ENCODE assay signal across 1 cellular context in the genomic region with DNA sequence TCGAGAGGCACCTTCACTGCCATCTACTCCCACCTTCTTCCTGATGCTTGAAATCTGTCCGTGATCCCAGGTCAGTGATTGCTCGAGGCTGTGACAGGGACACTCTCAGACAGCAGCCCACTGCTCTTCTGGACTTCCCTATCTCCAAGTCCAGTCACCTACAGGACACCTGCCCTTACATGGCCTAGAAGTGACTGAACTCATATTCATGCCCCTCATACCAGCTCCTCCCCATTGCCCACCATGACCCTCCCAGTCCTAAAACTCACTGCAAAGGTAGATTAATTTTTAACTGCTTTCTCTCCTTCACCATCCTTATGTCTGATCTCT.
TF ChIP-seq lines count a peak whose summit lies in the region.

No MANE protein-coding gene starts in this region.

TF ChIP-seq in HepG2, 621 proteins besides CTCF, POLR2A, EP300 and RAD21:
- TF ChIP-seq HOXA3 (CRISPR knock-in tag; IDR thresholded peaks at IDR 0.05) = 0 out of 2 replicates have a peak, but pooled peaks have one; percentile 12
- no peak for TF ChIP-seq ZNF441 (CRISPR knock-in tag; IDR thresholded peaks at IDR 0.05; ENCODE audit: borderline replicate concordance)
- TF ChIP-seq SALL1 (CRISPR knock-in tag; IDR thresholded peaks at IDR 0.05) = 0 out of 2 replicates have a peak, but pooled peaks have one; percentile 32
- TF ChIP-seq MBD4 (IDR thresholded peaks at IDR 0.05; ENCODE audit: borderline replicate concordance, low read length) = no peak
- TF ChIP-seq ZNF761 (CRISPR knock-in tag; conservative IDR thresholded peaks at IDR 0.05) = no peak
- TF ChIP-seq, protein P1, sequence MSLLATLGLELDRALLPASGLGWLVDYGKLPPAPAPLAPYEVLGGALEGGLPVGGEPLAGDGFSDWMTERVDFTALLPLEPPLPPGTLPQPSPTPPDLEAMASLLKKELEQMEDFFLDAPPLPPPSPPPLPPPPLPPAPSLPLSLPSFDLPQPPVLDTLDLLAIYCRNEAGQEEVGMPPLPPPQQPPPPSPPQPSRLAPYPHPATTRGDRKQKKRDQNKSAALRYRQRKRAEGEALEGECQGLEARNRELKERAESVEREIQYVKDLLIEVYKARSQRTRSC (CRISPR knock-in tag; IDR thresholded peaks at IDR 0.05; ENCODE audit: low read depth) = no peak
- no peak for TF ChIP-seq ZNF839 (CRISPR knock-in tag; IDR thresholded peaks at IDR 0.05; ENCODE audit: borderline replicate concordance)
- no peak for TF ChIP-seq ZNF232 (CRISPR knock-in tag; IDR thresholded peaks at IDR 0.05; ENCODE audit: borderline replicate concordance)
- TF ChIP-seq TRIM24 (CRISPR knock-in tag; IDR thresholded peaks at IDR 0.05) = no peak
- TF ChIP-seq RFXAP (CRISPR knock-in tag; IDR thresholded peaks at IDR 0.05; ENCODE audit: borderline replicate concordance) = peak; percentile 47; the same call in 1 of the 2 replicates
- TF ChIP-seq, protein P2, sequence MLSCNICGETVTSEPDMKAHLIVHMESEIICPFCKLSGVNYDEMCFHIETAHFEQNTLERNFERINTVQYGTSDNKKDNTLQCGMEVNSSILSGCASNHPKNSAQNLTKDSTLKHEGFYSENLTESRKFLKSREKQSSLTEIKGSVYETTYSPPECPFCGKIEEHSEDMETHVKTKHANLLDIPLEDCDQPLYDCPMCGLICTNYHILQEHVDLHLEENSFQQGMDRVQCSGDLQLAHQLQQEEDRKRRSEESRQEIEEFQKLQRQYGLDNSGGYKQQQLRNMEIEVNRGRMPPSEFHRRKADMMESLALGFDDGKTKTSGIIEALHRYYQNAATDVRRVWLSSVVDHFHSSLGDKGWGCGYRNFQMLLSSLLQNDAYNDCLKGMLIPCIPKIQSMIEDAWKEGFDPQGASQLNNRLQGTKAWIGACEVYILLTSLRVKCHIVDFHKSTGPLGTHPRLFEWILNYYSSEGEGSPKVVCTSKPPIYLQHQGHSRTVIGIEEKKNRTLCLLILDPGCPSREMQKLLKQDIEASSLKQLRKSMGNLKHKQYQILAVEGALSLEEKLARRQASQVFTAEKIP (CRISPR knock-in tag; IDR thresholded peaks at IDR 0.05; ENCODE audit: borderline replicate concordance) = no peak
- TF ChIP-seq RARA (CRISPR knock-in tag; IDR thresholded peaks at IDR 0.05) = no peak
- TF ChIP-seq ETV5 (CRISPR knock-in tag; IDR thresholded peaks at IDR 0.05; ENCODE audit: borderline replicate concordance) = no peak
- no peak for TF ChIP-seq ZNF510 (CRISPR knock-in tag; IDR thresholded peaks at IDR 0.05; ENCODE audit: low read depth)
- TF ChIP-seq SP2 (CRISPR knock-in tag; IDR thresholded peaks at IDR 0.05) = no peak
- TF ChIP-seq, protein P3, sequence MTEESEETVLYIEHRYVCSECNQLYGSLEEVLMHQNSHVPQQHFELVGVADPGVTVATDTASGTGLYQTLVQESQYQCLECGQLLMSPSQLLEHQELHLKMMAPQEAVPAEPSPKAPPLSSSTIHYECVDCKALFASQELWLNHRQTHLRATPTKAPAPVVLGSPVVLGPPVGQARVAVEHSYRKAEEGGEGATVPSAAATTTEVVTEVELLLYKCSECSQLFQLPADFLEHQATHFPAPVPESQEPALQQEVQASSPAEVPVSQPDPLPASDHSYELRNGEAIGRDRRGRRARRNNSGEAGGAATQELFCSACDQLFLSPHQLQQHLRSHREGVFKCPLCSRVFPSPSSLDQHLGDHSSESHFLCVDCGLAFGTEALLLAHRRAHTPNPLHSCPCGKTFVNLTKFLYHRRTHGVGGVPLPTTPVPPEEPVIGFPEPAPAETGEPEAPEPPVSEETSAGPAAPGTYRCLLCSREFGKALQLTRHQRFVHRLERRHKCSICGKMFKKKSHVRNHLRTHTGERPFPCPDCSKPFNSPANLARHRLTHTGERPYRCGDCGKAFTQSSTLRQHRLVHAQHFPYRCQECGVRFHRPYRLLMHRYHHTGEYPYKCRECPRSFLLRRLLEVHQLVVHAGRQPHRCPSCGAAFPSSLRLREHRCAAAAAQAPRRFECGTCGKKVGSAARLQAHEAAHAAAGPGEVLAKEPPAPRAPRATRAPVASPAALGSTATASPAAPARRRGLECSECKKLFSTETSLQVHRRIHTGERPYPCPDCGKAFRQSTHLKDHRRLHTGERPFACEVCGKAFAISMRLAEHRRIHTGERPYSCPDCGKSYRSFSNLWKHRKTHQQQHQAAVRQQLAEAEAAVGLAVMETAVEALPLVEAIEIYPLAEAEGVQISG (CRISPR knock-in tag; IDR thresholded peaks at IDR 0.05) = 0 out of 2 replicates have a peak, but pooled peaks have one; percentile 9
- no peak for TF ChIP-seq CREM (IDR thresholded peaks at IDR 0.05)
- no peak for TF ChIP-seq CREM (CRISPR knock-in tag; IDR thresholded peaks at IDR 0.05)
- TF ChIP-seq, protein P4, sequence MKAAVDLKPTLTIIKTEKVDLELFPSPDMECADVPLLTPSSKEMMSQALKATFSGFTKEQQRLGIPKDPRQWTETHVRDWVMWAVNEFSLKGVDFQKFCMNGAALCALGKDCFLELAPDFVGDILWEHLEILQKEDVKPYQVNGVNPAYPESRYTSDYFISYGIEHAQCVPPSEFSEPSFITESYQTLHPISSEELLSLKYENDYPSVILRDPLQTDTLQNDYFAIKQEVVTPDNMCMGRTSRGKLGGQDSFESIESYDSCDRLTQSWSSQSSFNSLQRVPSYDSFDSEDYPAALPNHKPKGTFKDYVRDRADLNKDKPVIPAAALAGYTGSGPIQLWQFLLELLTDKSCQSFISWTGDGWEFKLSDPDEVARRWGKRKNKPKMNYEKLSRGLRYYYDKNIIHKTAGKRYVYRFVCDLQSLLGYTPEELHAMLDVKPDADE (CRISPR knock-in tag; IDR thresholded peaks at IDR 0.05) = no peak
- TF ChIP-seq ZNF251 (CRISPR knock-in tag; IDR thresholded peaks at IDR 0.05) = no peak
- no peak for TF ChIP-seq ZEB1 (IDR thresholded peaks at IDR 0.05; ENCODE audit: insufficient replicate concordance, low read depth)
- no peak for TF ChIP-seq ZNF83 (CRISPR knock-in tag; IDR thresholded peaks at IDR 0.05; ENCODE audit: borderline replicate concordance)
- TF ChIP-seq, protein P5, sequence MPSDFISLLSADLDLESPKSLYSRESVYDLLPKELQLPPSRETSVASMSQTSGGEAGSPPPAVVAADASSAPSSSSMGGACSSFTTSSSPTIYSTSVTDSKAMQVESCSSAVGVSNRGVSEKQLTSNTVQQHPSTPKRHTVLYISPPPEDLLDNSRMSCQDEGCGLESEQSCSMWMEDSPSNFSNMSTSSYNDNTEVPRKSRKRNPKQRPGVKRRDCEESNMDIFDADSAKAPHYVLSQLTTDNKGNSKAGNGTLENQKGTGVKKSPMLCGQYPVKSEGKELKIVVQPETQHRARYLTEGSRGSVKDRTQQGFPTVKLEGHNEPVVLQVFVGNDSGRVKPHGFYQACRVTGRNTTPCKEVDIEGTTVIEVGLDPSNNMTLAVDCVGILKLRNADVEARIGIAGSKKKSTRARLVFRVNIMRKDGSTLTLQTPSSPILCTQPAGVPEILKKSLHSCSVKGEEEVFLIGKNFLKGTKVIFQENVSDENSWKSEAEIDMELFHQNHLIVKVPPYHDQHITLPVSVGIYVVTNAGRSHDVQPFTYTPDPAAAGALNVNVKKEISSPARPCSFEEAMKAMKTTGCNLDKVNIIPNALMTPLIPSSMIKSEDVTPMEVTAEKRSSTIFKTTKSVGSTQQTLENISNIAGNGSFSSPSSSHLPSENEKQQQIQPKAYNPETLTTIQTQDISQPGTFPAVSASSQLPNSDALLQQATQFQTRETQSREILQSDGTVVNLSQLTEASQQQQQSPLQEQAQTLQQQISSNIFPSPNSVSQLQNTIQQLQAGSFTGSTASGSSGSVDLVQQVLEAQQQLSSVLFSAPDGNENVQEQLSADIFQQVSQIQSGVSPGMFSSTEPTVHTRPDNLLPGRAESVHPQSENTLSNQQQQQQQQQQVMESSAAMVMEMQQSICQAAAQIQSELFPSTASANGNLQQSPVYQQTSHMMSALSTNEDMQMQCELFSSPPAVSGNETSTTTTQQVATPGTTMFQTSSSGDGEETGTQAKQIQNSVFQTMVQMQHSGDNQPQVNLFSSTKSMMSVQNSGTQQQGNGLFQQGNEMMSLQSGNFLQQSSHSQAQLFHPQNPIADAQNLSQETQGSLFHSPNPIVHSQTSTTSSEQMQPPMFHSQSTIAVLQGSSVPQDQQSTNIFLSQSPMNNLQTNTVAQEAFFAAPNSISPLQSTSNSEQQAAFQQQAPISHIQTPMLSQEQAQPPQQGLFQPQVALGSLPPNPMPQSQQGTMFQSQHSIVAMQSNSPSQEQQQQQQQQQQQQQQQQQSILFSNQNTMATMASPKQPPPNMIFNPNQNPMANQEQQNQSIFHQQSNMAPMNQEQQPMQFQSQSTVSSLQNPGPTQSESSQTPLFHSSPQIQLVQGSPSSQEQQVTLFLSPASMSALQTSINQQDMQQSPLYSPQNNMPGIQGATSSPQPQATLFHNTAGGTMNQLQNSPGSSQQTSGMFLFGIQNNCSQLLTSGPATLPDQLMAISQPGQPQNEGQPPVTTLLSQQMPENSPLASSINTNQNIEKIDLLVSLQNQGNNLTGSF (CRISPR knock-in tag; IDR thresholded peaks at IDR 0.05) = 0 out of 2 replicates have a peak, but pooled peaks have one; percentile 35
- no peak for TF ChIP-seq PLRG1 (conservative IDR thresholded peaks at IDR 0.05)
- no peak for TF ChIP-seq NFE2L2 (IDR thresholded peaks at IDR 0.05; ENCODE audit: low read length)
- 0 out of 2 replicates have a peak, but pooled peaks have one; percentile 39 for TF ChIP-seq ZFX (CRISPR knock-in tag; IDR thresholded peaks at IDR 0.05; ENCODE audit: low read depth)
- TF ChIP-seq RXRB (CRISPR knock-in tag; IDR thresholded peaks at IDR 0.05; ENCODE audit: borderline replicate concordance) = 0 out of 2 replicates have a peak, but pooled peaks have one; percentile 12
- no peak for TF ChIP-seq SRY (CRISPR knock-in tag; IDR thresholded peaks at IDR 0.05)
- TF ChIP-seq, protein P6, sequence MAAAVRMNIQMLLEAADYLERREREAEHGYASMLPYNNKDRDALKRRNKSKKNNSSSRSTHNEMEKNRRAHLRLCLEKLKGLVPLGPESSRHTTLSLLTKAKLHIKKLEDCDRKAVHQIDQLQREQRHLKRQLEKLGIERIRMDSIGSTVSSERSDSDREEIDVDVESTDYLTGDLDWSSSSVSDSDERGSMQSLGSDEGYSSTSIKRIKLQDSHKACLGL (CRISPR knock-in tag; IDR thresholded peaks at IDR 0.05) = no peak
- TF ChIP-seq, protein P7, sequence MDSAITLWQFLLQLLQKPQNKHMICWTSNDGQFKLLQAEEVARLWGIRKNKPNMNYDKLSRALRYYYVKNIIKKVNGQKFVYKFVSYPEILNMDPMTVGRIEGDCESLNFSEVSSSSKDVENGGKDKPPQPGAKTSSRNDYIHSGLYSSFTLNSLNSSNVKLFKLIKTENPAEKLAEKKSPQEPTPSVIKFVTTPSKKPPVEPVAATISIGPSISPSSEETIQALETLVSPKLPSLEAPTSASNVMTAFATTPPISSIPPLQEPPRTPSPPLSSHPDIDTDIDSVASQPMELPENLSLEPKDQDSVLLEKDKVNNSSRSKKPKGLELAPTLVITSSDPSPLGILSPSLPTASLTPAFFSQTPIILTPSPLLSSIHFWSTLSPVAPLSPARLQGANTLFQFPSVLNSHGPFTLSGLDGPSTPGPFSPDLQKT (CRISPR knock-in tag; IDR thresholded peaks at IDR 0.05; ENCODE audit: borderline replicate concordance) = no peak
- no peak for TF ChIP-seq ZNF451 (CRISPR knock-in tag; IDR thresholded peaks at IDR 0.05)
- no peak for TF ChIP-seq HDAC6 (IDR thresholded peaks at IDR 0.05; ENCODE audit: low read depth, low read length)
- peak; percentile 43; the same call in 1 of the 2 replicates for TF ChIP-seq KDM5B (CRISPR knock-in tag; IDR thresholded peaks at IDR 0.05; ENCODE audit: borderline replicate concordance)
- TF ChIP-seq SOX6 (IDR thresholded peaks at IDR 0.05) = no peak
- 0 out of 2 replicates have a peak, but pooled peaks have one; percentile 19 for TF ChIP-seq SOX6 (CRISPR knock-in tag; IDR thresholded peaks at IDR 0.05)
- TF ChIP-seq, protein P8, sequence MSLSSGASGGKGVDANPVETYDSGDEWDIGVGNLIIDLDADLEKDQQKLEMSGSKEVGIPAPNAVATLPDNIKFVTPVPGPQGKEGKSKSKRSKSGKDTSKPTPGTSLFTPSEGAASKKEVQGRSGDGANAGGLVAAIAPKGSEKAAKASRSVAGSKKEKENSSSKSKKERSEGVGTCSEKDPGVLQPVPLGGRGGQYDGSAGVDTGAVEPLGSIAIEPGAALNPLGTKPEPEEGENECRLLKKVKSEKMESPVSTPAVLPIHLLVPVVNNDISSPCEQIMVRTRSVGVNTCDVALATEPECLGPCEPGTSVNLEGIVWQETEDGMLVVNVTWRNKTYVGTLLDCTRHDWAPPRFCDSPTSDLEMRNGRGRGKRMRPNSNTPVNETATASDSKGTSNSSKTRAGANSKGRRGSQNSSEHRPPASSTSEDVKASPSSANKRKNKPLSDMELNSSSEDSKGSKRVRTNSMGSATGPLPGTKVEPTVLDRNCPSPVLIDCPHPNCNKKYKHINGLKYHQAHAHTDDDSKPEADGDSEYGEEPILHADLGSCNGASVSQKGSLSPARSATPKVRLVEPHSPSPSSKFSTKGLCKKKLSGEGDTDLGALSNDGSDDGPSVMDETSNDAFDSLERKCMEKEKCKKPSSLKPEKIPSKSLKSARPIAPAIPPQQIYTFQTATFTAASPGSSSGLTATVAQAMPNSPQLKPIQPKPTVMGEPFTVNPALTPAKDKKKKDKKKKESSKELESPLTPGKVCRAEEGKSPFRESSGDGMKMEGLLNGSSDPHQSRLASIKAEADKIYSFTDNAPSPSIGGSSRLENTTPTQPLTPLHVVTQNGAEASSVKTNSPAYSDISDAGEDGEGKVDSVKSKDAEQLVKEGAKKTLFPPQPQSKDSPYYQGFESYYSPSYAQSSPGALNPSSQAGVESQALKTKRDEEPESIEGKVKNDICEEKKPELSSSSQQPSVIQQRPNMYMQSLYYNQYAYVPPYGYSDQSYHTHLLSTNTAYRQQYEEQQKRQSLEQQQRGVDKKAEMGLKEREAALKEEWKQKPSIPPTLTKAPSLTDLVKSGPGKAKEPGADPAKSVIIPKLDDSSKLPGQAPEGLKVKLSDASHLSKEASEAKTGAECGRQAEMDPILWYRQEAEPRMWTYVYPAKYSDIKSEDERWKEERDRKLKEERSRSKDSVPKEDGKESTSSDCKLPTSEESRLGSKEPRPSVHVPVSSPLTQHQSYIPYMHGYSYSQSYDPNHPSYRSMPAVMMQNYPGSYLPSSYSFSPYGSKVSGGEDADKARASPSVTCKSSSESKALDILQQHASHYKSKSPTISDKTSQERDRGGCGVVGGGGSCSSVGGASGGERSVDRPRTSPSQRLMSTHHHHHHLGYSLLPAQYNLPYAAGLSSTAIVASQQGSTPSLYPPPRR (CRISPR knock-in tag; IDR thresholded peaks at IDR 0.05; ENCODE audit: borderline replicate concordance) = no peak; the same call in 1 of the 2 replicates
- no peak for TF ChIP-seq ZNF569 (CRISPR knock-in tag; IDR thresholded peaks at IDR 0.05; ENCODE audit: borderline replicate concordance)
TF ChIP-seq in HepG2: peak in this region for 9.
